10 cellular contexts compared by ENCODE assay signal in the genomic region with DNA sequence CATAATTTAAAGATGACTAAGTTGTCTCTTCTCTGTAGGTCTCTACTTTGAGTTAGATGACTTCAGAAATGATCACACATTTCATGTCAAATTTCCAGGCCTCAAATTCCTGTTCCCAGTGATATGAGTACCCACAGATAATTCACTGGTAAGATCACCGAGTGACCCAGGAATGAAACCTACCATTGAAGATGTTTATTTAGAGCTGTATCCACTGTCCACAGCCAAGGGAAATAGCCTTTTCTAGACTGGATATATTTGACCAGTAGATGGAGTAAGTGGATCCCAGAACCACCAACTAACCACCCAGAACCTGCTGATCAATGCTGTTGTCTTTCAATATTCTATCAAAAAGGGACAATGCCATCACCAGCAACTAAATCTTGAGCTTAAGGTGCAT.
A peak's percentile ranks its signal among the peaks of the same experiment; 100 is the strongest.
DNase-seq lines count a peak whose midpoint lies in the region; TF ChIP-seq lines count a peak whose summit lies in the region.
"Had no signal": no experiment of that assay in that cellular context is flagged by ENCODE, and none has a peak within 500 bp of the region (broad histone marks: within the 10 kb centered on the region; RNA-seq: fewer than 3 reads in every experiment).

No MANE protein-coding gene starts in this region.

- peaks cover 5% of the 10 kb centered on the region for H3K9me3 ChIP-seq in WERI-Rb-1 (ENCODE audit: severe bottlenecking)

- H3K27me3 ChIP-seq in WERI-Rb-1 (ENCODE audit: insufficient read depth, low read depth, severe bottlenecking) = no peaks in the 10 kb centered on the region
- H3K27me3 ChIP-seq: BLaER1 had no signal

- DNase-seq in SIG-M5 treated with dmso at 0.1 percent for 504 hours (lab: John Stamatoyannopoulos, UW; ENCODE audit: unreplicated experiment) (peak; percentile 23), SIG-M5 (lab: John Stamatoyannopoulos, UW) (no peak), WERI-Rb-1 (no peak), hepatic stellate cell (ENCODE audit: low spot score) (peak; percentile 15), T-helper 1 cell (no peak), mucosa of gallbladder (ENCODE audit: low spot score) (no peak), GM19238 (ENCODE audit: insufficient read length, low spot score) (no peak), T-helper 9 cell (no peak)
- DNase-seq: NCI-H1930 had no signal

- TF ChIP-seq CTCF in WERI-Rb-1 (IDR thresholded peaks at IDR 0.05; ENCODE audit: low read depth, low read length) = peak; percentile 50; the same call in 1 of the 2 replicates

- no peak overlapping the region for H3K27ac ChIP-seq in WERI-Rb-1
- H3K27ac ChIP-seq: BLaER1 had no signal

- H3K4me3 ChIP-seq in WERI-Rb-1 (ENCODE audit: low read depth, low read length) = no peak overlapping the region
- H3K4me3 ChIP-seq: BLaER1 had no signal

- no peaks in the 10 kb centered on the region for H3K36me3 ChIP-seq in WERI-Rb-1

Comparison
In these comparisons a context has a peak if more than half of its experiments do, and no peak if none do; other contexts are left out.
1. DNase-seq: peak in SIG-M5 treated with dmso at 0.1 percent for 504 hours (single experiment) and hepatic stellate cell (single experiment); none in SIG-M5 (single experiment), WERI-Rb-1 (single experiment), T-helper 1 cell (0 of 5), mucosa of gallbladder (single experiment), GM19238 (single experiment) and T-helper 9 cell (single experiment).